In genomic region chr15:69463182-69463756, GRCh38 we compare ENCODE assay signal across 8 cellular contexts. TPM values are rescaled to one million over a fixed set of nuclear protein-coding genes. Genes with fewer than 3 reads are reported as not detected.
DNase-seq lines count a peak whose midpoint lies in the region; ATAC-seq, FAIRE-seq and TF ChIP-seq lines count a peak whose summit lies in the region.

No MANE protein-coding gene starts in this region.

- peaks cover 3% of the 10 kb centered on the region; the same call in 1 of the 2 replicates for H3K4me1 ChIP-seq in ES-I3 (ENCODE audit: insufficient read depth, low read length)
- H3K4me1 ChIP-seq in SJCRH30 = peaks cover 14% of the 10 kb centered on the region
- peaks cover 17 to 66% (median 27%) of the 10 kb centered on the region in 3 donors for H3K4me1 ChIP-seq in esophagus squamous epithelium
- peaks cover 4% of the 10 kb centered on the region for H3K4me1 ChIP-seq in prostate gland (replicated peaks)

- intact Hi-C loops in esophagus squamous epithelium (cut with DNase I) = no loop called here
- intact Hi-C loops in prostate gland (cut with DNase I) = loop anchor here (5.0 to 10.0 kb wide), 2 partner anchors 301 to 632 kb away; partner anchors contain the start of genes GLCE and TLE3

- no peaks in the 10 kb centered on the region for H3K36me3 ChIP-seq in ES-I3 (ENCODE audit: insufficient read depth, low read length)
- no peaks in the 10 kb centered on the region for H3K36me3 ChIP-seq in SJCRH30
- no peaks in the 10 kb centered on the region for H3K36me3 ChIP-seq in esophagus squamous epithelium
- H3K36me3 ChIP-seq in prostate gland = no peaks in the 10 kb centered on the region

- H3K27me3 ChIP-seq in SJCRH30 (no peaks in the 10 kb centered on the region), esophagus squamous epithelium (no peaks in the 10 kb centered on the region), prostate gland (replicated peaks; ENCODE audit: insufficient read depth) (no peaks in the 10 kb centered on the region)

- ATAC-seq in HG03025 (IDR thresholded peaks at IDR 0.05; ENCODE audit: low FRiP score, unreplicated experiment) = no peak

- H3K9me3 ChIP-seq in ES-I3 (ENCODE audit: control insufficient read depth, insufficient read depth, low read length) (no peaks in the 10 kb centered on the region), SJCRH30 (replicated peaks) (no peaks in the 10 kb centered on the region), esophagus squamous epithelium (no peaks in the 10 kb centered on the region), prostate gland (no peaks in the 10 kb centered on the region)

- TF ChIP-seq CTCF in esophagus squamous epithelium (IDR thresholded peaks at IDR 0.05) (no peak), prostate gland (IDR thresholded peaks at IDR 0.05) (no peak)

- WGBS in esophagus squamous epithelium, 2 donors = 18 to 33% methylated on average over 10 to 12 of the region's 13 CpGs
- WGBS in prostate gland = 20% methylated on average over 13 of the region's 13 CpGs

- DNase-seq in SJCRH30 = peak in 1 of 2 experiments; percentile 32
- no peak for DNase-seq in esophagus squamous epithelium (lab: John Stamatoyannopoulos, UW)
- DNase-seq in prostate gland (ENCODE audit: low spot score) = no peak
- no peak for DNase-seq in stimulated activated CD4-positive, alpha-beta T cell treated with anti-CD3 and anti-CD28 coated beads, Interleukin-1b, Interleukin-23, amount 100 ng/mL, for 48 hours
- DNase-seq in UCSD-AML1 (lab: John Stamatoyannopoulos, UW; ENCODE audit: unreplicated experiment) = no peak
- no peak for DNase-seq in GM12892 (ENCODE audit: insufficient read length)

- FAIRE-seq in GM12892 (lab: Jason Lieb, UNC) = no peak

- TF ChIP-seq POLR2A in esophagus squamous epithelium (IDR thresholded peaks at IDR 0.05) (no peak), prostate gland (IDR thresholded peaks at IDR 0.05) (no peak), GM12892 (IDR thresholded peaks at IDR 0.05; ENCODE audit: low read depth, low read length) (no peak)

- H3K27ac ChIP-seq in SJCRH30 (peak overlapping the region; percentile 78), esophagus squamous epithelium (peak overlapping the region; percentile 87 to 94 (median 91)), prostate gland (peak overlapping the region; percentile 79 to 88)

- H3K9ac ChIP-seq in ES-I3 (ENCODE audit: low read depth, low read length) = peak overlapping the region; percentile 78

- peak overlapping the region; percentile 53 for H3K4me3 ChIP-seq in SJCRH30
- H3K4me3 ChIP-seq in esophagus squamous epithelium = peak overlapping the region; percentile 39 to 69 (median 58)
- peak overlapping the region; percentile 30 to 36 for H3K4me3 ChIP-seq in prostate gland

RNA-seq across cellular contexts. Expression of gene RPLP1, which starts 10.7 kb away (rescaled TPM):
- 761 and 909 TPM in 2 replicates for total RNA-seq in SJCRH30 (2014; rRNA removed; shearing (Covaris generic))
- total RNA-seq in esophagus squamous epithelium (1,000 to 10,000 TPM in 1 of 4 donors, 100 to 1,000 TPM in 3; 358 to 1,172 (median 586) TPM), prostate gland (100 to 1,000 TPM; 593 to 930 TPM)
- 1,556 TPM for polyA plus RNA-seq in GM12892 (2012; ENCODE audit: missing spikeins)

RNA-seq across cellular contexts. Expression of gene KIF23, which starts 49.1 kb away (rescaled TPM):
- total RNA-seq in SJCRH30 (2014; rRNA removed; shearing (Covaris generic)) = 127 and 137 TPM in 2 replicates
- total RNA-seq in esophagus squamous epithelium = 10 to 100 TPM; 13.5 to 33.2 (median 13.9) TPM
- 1 to 10 TPM; 2.6 to 7.4 TPM for total RNA-seq in prostate gland
- 20.4 TPM for polyA plus RNA-seq in GM12892 (2012; ENCODE audit: missing spikeins)
